18 cellular contexts compared by ENCODE assay signal in genomic region chr16:27107185-27107592, GRCh38. TPM values are rescaled to one million over a fixed set of nuclear protein-coding genes. Genes with fewer than 3 reads are reported as not detected.
"Had no signal": no experiment of that assay in that cellular context is flagged by ENCODE, and none has a peak within 500 bp of the region (broad histone marks: within the 10 kb centered on the region; RNA-seq: fewer than 3 reads in every experiment).

No MANE protein-coding gene starts in this region.

- ATAC-seq: activated CD8-positive, alpha-beta T cell treated with anti-CD3 and anti-CD28 coated beads, Interleukin-2, amount 10 ng/mL, durations not matched to agents 7 days and 5 days; activated naive CD4-positive, alpha-beta T cell treated with anti-CD3 and anti-CD28 coated beads, Interleukin-2, amount 50 U/mL, for 72 hours; body of pancreas; left lobe of liver had no signal

- H3K27me3 ChIP-seq: ovary had no signal

- H3K4me3 ChIP-seq: body of pancreas, ovary, stomach, thoracic aorta had no signal

- H3K27ac Mint-ChIP-seq: activated CD8-positive, alpha-beta T cell treated with anti-CD3 and anti-CD28 coated beads, Interleukin-2, amount 10 ng/mL, durations not matched to agents 7 days and 5 days; activated naive CD4-positive, alpha-beta T cell treated with anti-CD3 and anti-CD28 coated beads, Interleukin-2, amount 50 U/mL, for 72 hours; activated T-helper 2 cell treated with anti-CD3 and anti-CD28 coated beads, Interferon-gamma antibody, Interleukin-2, Interleukin-4, amounts not matched to agents 10 μg/mL and 5 μg/mL and 100 μg/mL, durations not matched to agents 14 hours and 24 hours and 36 hours had no signal

- DNase-seq: activated CD4-positive, alpha-beta T cell treated with anti-CD3 and anti-CD28 coated beads for 48 hours; activated CD8-positive, alpha-beta T cell treated with anti-CD3 and anti-CD28 coated beads, Interleukin-2, amount 10 ng/mL, durations not matched to agents 7 days and 5 days; amniotic stem cell; body of pancreas; dermis blood vessel endothelial cell; erythroblast; glutamatergic neuron; mammary epithelial cell; ovary; stomach; T-helper 9 cell had no signal

- H3K9me3 ChIP-seq: body of pancreas, ovary, stomach, thoracic aorta had no signal

- H3K36me3 ChIP-seq: ovary, stomach, thoracic aorta had no signal

- H3K9me3 Mint-ChIP-seq: activated T-helper 2 cell treated with anti-CD3 and anti-CD28 coated beads, Interferon-gamma antibody, Interleukin-2, Interleukin-4, amounts not matched to agents 10 μg/mL and 5 μg/mL and 100 μg/mL, durations not matched to agents 14 hours and 24 hours and 36 hours; neural crest cell had no signal

- H3K36me3 Mint-ChIP-seq: activated naive CD4-positive, alpha-beta T cell treated with anti-CD3 and anti-CD28 coated beads, Interleukin-2, amount 50 U/mL, for 72 hours had no signal

- H3K27ac ChIP-seq: body of pancreas, ovary, stomach, thoracic aorta, VCaP had no signal

- H3K4me3 Mint-ChIP-seq: activated CD8-positive, alpha-beta T cell treated with anti-CD3 and anti-CD28 coated beads, Interleukin-2, amount 10 ng/mL, durations not matched to agents 7 days and 5 days; neural crest cell had no signal

RNA-seq across cellular contexts. Expression of gene C16orf82, which starts 40.5 kb away (rescaled TPM):
- total RNA-seq: activated CD8-positive, alpha-beta T cell treated with anti-CD3 and anti-CD28 coated beads, Interleukin-2, amount 10 ng/mL, durations not matched to agents 7 days and 5 days; activated naive CD4-positive, alpha-beta T cell treated with anti-CD3 and anti-CD28 coated beads, Interleukin-2, amount 50 U/mL, for 72 hours; activated T-helper 2 cell treated with anti-CD3 and anti-CD28 coated beads, Interferon-gamma antibody, Interleukin-2, Interleukin-4, amounts not matched to agents 10 μg/mL and 5 μg/mL and 100 μg/mL, durations not matched to agents 14 hours and 24 hours and 36 hours; body of pancreas; dermis blood vessel endothelial cell; left lobe of liver; mammary epithelial cell; renal cortical epithelial cell; stomach; thoracic aorta had no signal
- polyA plus RNA-seq: mammary epithelial cell, ovary, stomach had no signal
